ENCODE assay signal across 32 cellular contexts in the genomic region with DNA sequence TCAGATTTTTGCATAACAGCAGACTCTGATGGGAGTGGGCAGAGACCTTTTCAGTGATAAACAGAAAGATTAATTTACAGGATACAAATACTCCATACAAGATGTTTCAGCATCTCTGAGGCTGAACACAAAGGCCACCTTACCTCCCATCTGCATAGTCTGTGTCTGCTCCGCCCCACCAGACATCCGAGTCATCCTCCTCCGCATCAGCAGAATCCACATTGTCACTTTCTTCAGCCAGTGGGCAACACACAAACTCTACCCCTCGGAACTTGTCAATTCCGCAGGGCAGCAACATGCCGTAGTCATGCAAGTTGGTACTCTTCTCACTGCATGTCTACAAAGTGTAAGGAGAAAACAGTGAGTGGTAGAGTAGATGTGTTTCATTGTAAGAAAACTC.
"Had no signal": no experiment of that assay in that cellular context is flagged by ENCODE, and none has a peak within 500 bp of the region (broad histone marks: within the 10 kb centered on the region; RNA-seq: fewer than 3 reads in every experiment).

No MANE protein-coding gene starts in this region.

- H3K9me3 ChIP-seq: body of pancreas, heart right ventricle, pancreas, prostate gland, sigmoid colon, uterus had no signal

- ATAC-seq: activated CD8-positive, alpha-beta T cell treated with anti-CD3 and anti-CD28 coated beads for 36 hours; activated naive CD4-positive, alpha-beta T cell treated with anti-CD3 and anti-CD28 coated beads, Interleukin-2, amount 50 U/mL, for 72 hours; body of pancreas; effector memory CD8-positive, alpha-beta T cell; esophagus mucosa; heart right ventricle; left cardiac atrium; left ventricle myocardium superior; naive thymus-derived CD4-positive, alpha-beta T cell; pancreas; stimulated activated memory B cell treated with anti-CD40 and anti-IgM and Interleukin-4, amounts not matched to agents 10 μg/mL and 1 μg/mL and 100 μg/mL, for 72 hours; stimulated activated naive CD8-positive, alpha-beta T cell treated with anti-CD3 and anti-CD28 coated beads, Interleukin-15, amount 100 ng/mL, for 72 hours; T-helper 17 cell had no signal

- H3K27me3 ChIP-seq: body of pancreas, dorsolateral prefrontal cortex, heart right ventricle, pancreas, sigmoid colon, uterus had no signal

- H3K4me1 ChIP-seq: prostate gland, uterus had no signal

- H3K4me1 Mint-ChIP-seq: stimulated activated memory B cell treated with anti-CD40 and anti-IgM and Interleukin-4, amounts not matched to agents 10 μg/mL and 1 μg/mL and 100 μg/mL, for 72 hours; stimulated activated naive CD8-positive, alpha-beta T cell treated with anti-CD3 and anti-CD28 coated beads, Interleukin-15, amount 100 ng/mL, for 72 hours had no signal

- H3K27ac Mint-ChIP-seq: activated CD4-positive, alpha-beta T cell treated with anti-CD3 and anti-CD28 coated beads, Interleukin-2, amount 10 ng/mL, durations not matched to agents 24 days and 14 days; activated CD8-positive, alpha-beta T cell treated with anti-CD3 and anti-CD28 coated beads for 36 hours; activated naive CD4-positive, alpha-beta T cell treated with anti-CD3 and anti-CD28 coated beads, Interleukin-2, amount 50 U/mL, for 72 hours; effector memory CD8-positive, alpha-beta T cell; naive thymus-derived CD4-positive, alpha-beta T cell; stimulated activated memory B cell treated with anti-CD40 and anti-IgM and Interleukin-4, amounts not matched to agents 10 μg/mL and 1 μg/mL and 100 μg/mL, for 72 hours; stimulated activated naive CD8-positive, alpha-beta T cell treated with anti-CD3 and anti-CD28 coated beads, Interleukin-15, amount 100 ng/mL, for 72 hours; T-helper 17 cell; type B pancreatic cell had no signal

- H3K4me3 Mint-ChIP-seq: activated CD4-positive, alpha-beta T cell treated with anti-CD3 and anti-CD28 coated beads, Interleukin-2, amount 10 ng/mL, durations not matched to agents 24 days and 14 days; activated CD8-positive, alpha-beta T cell treated with anti-CD3 and anti-CD28 coated beads for 36 hours; effector memory CD8-positive, alpha-beta T cell; naive thymus-derived CD4-positive, alpha-beta T cell; stimulated activated memory B cell treated with anti-CD40 and anti-IgM and Interleukin-4, amounts not matched to agents 10 μg/mL and 1 μg/mL and 100 μg/mL, for 72 hours; stimulated activated naive CD8-positive, alpha-beta T cell treated with anti-CD3 and anti-CD28 coated beads, Interleukin-15, amount 100 ng/mL, for 72 hours; T-helper 17 cell; type B pancreatic cell had no signal

- H3K27ac ChIP-seq: body of pancreas, coronary artery, heart right ventricle, pancreas, prostate gland, sigmoid colon, uterus, WERI-Rb-1 had no signal

- H3K27me3 Mint-ChIP-seq: activated CD4-positive, alpha-beta T cell treated with anti-CD3 and anti-CD28 coated beads, Interleukin-2, amount 10 ng/mL, durations not matched to agents 24 days and 14 days; activated CD8-positive, alpha-beta T cell treated with anti-CD3 and anti-CD28 coated beads for 36 hours; effector memory CD8-positive, alpha-beta T cell; naive thymus-derived CD4-positive, alpha-beta T cell; stimulated activated memory B cell treated with anti-CD40 and anti-IgM and Interleukin-4, amounts not matched to agents 10 μg/mL and 1 μg/mL and 100 μg/mL, for 72 hours; stimulated activated naive CD8-positive, alpha-beta T cell treated with anti-CD3 and anti-CD28 coated beads, Interleukin-15, amount 100 ng/mL, for 72 hours; T-helper 17 cell; type B pancreatic cell had no signal

- H3K9me3 Mint-ChIP-seq: activated CD4-positive, alpha-beta T cell treated with anti-CD3 and anti-CD28 coated beads, Interleukin-2, amount 10 ng/mL, durations not matched to agents 24 days and 14 days; activated CD8-positive, alpha-beta T cell treated with anti-CD3 and anti-CD28 coated beads for 36 hours; activated naive CD4-positive, alpha-beta T cell treated with anti-CD3 and anti-CD28 coated beads, Interleukin-2, amount 50 U/mL, for 72 hours; stimulated activated memory B cell treated with anti-CD40 and anti-IgM and Interleukin-4, amounts not matched to agents 10 μg/mL and 1 μg/mL and 100 μg/mL, for 72 hours; stimulated activated naive CD8-positive, alpha-beta T cell treated with anti-CD3 and anti-CD28 coated beads, Interleukin-15, amount 100 ng/mL, for 72 hours; type B pancreatic cell had no signal

- H3K4me3 ChIP-seq: body of pancreas, coronary artery, dorsolateral prefrontal cortex, heart right ventricle, pancreas, prostate gland, sigmoid colon, uterus had no signal

- DNase-seq: activated CD4-positive, alpha-beta T cell treated with anti-CD3 and anti-CD28 coated beads, Interleukin-2, amount 10 ng/mL, durations not matched to agents 24 days and 14 days; activated CD4-positive, CD25-positive, alpha-beta regulatory T cell treated with anti-CD3 and anti-CD28 coated beads, Interleukin-2, amount 50 U/mL, for 72 hours; activated CD8-positive, alpha-beta T cell treated with anti-CD3 and anti-CD28 coated beads for 36 hours; activated naive CD4-positive, alpha-beta T cell; activated T-cell treated with anti-CD3 and anti-CD28 coated beads, Interleukin-2, amount 50 U/mL, for 48 hours; body of pancreas; cerebellar nuclear complex; dorsolateral prefrontal cortex; effector memory CD8-positive, alpha-beta T cell; foreskin fibroblast; heart right ventricle; left cardiac atrium; left ventricle myocardium superior; midbrain; naive thymus-derived CD4-positive, alpha-beta T cell; pancreas; sigmoid colon; small intestine; stimulated activated CD4-positive, alpha-beta T cell treated with anti-CD3 and anti-CD28 coated beads, Interleukin-4, amount 100 ng/mL, for 4 hours; stimulated activated CD8-positive, alpha-beta memory T cell treated with anti-CD3 and anti-CD28 coated beads, Interleukin-4, amount 100 ng/mL, for 48 hours; stimulated activated naive CD8-positive, alpha-beta T cell treated with anti-CD3 and anti-CD28 coated beads, Interleukin-15, amount 100 ng/mL, for 72 hours; substantia nigra; T-helper 17 cell; T1000; uterus; WERI-Rb-1 had no signal

- H3K36me3 ChIP-seq: prostate gland, uterus had no signal
